8 cellular contexts compared by ENCODE assay signal in genomic region chr3:69309810-69310209, GRCh38.
DNase-seq lines count a peak whose midpoint lies in the region; ATAC-seq and TF ChIP-seq lines count a peak whose summit lies in the region.

No MANE protein-coding gene starts in this region.

- TF ChIP-seq CTCF in GM20000 (IDR thresholded peaks at IDR 0.05; ENCODE audit: extremely low read depth, missing control alignments) (peak; percentile 30), fibroblast of lung (conservative IDR thresholded peaks at IDR 0.05 in 1 of 2, IDR thresholded peaks at IDR 0.05 in 1 of 2; ENCODE audit: low read depth in 1 of 2, low read length in 2 of 2) (peak; percentile 36 to 64)

- no peak for ATAC-seq in HG02981 (IDR thresholded peaks at IDR 0.05; ENCODE audit: unreplicated experiment)
- no peak for ATAC-seq in GM18498 (IDR thresholded peaks at IDR 0.05; ENCODE audit: unreplicated experiment)

- DNase-seq in GM20000 (ENCODE audit: low spot score), result no peak
- DNase-seq in RKO (ENCODE audit: low spot score), result peak; percentile 73
- DNase-seq in fibroblast of lung (ENCODE audit: low read depth in 2 of 2), result peak; percentile 40 to 43
- peak; percentile 67 for DNase-seq in renal cortical epithelial cell (ENCODE audit: low read depth)
- no peak for DNase-seq in activated gamma-delta T cell (lab: John Stamatoyannopoulos, UW)
- DNase-seq in T-helper 9 cell, result no peak

- no peak overlapping the region for H3K27ac ChIP-seq in fibroblast of lung (ENCODE audit: insufficient read depth, low read length)

- H3K4me2 ChIP-seq in fibroblast of lung (ENCODE audit: extremely low read depth, insufficient read depth, low read length), result no peak overlapping the region

- no peaks in the 10 kb centered on the region for H3K9me3 ChIP-seq in fibroblast of lung (ENCODE audit: control insufficient read depth, insufficient read depth, low read depth, low read length)

- H3K27me3 ChIP-seq in fibroblast of lung (ENCODE audit: control insufficient read depth, insufficient read depth, low read length), result no peaks in the 10 kb centered on the region

- H3K4me3 ChIP-seq in fibroblast of lung (replicated peaks in 1 of 4; ENCODE audit: control extremely low read depth in 1 of 4, insufficient read depth in 1 of 4, low read depth in 3 of 4, low read length in 4 of 4), result no peak overlapping the region

- H3K9ac ChIP-seq in fibroblast of lung (ENCODE audit: insufficient read depth, low read length), result no peak overlapping the region

- H3K4me1 ChIP-seq in fibroblast of lung (ENCODE audit: control insufficient read depth, extremely low read depth, insufficient read depth, low read length), result no peaks in the 10 kb centered on the region

- H3K36me3 ChIP-seq in fibroblast of lung (ENCODE audit: control insufficient read depth, insufficient read depth, low read length), result no peaks in the 10 kb centered on the region

- no peaks in the 10 kb centered on the region for H4K20me1 ChIP-seq in fibroblast of lung (ENCODE audit: control insufficient read depth, extremely low read depth, insufficient read depth, low read length)

- no peaks in the 10 kb centered on the region for H3K79me2 ChIP-seq in fibroblast of lung (ENCODE audit: control insufficient read depth, insufficient read depth, low read length)

- no peak overlapping the region for H2AFZ ChIP-seq in fibroblast of lung (ENCODE audit: low read length)

Comparison
In these comparisons a context has a peak if more than half of its experiments do, and no peak if none do; other contexts are left out.
1. DNase-seq: peak in RKO (single experiment), fibroblast of lung (2 of 2) and renal cortical epithelial cell (single experiment); none in GM20000 (single experiment), activated gamma-delta T cell (single experiment) and T-helper 9 cell (single experiment).